17 cellular contexts compared by ENCODE assay signal in genomic region chr1:168340796-168341510, GRCh38.
DNase-seq lines count a peak whose midpoint lies in the region; TF ChIP-seq lines count a peak whose summit lies in the region.
"Had no signal": no experiment of that assay in that cellular context is flagged by ENCODE, and none has a peak within 500 bp of the region (broad histone marks: within the 10 kb centered on the region; RNA-seq: fewer than 3 reads in every experiment).

No MANE protein-coding gene starts in this region.

- no peaks in the 10 kb centered on the region for H3K36me3 ChIP-seq in KOPT-K1 (ENCODE audit: insufficient read depth, low read length)
- H3K36me3 ChIP-seq: left lung, ovary, sigmoid colon, thyroid gland had no signal

- no peak overlapping the region for H3K4me3 ChIP-seq in GM12865 (ENCODE audit: low read depth, low read length)
- H3K4me3 ChIP-seq: left lung, ovary, sigmoid colon, thyroid gland had no signal

- intact Hi-C loops in dendritic cell treated with granulocyte-macrophage colony-stimulating factor and Interleukin-4, amounts not matched to agents 40 ng/mL and 50 ng/mL, for 4 days (cut with micrococcal nuclease) = loop anchor here (5.0 to 10.0 kb wide), 2 partner anchors 774 to 1006 kb away; no protein-coding TSS in a partner anchor

- H3K27me3 Mint-ChIP-seq in T-helper 1 cell treated with Interleukin-12 subunit alpha and Interleukin-12 subunit beta and Interleukin-4 antibody, amounts not matched to agents 30 μg/mL and 1 μg/mL, for 36 hours (ENCODE audit: low read depth) = peaks cover 3% of the 10 kb centered on the region
- no peaks in the 10 kb centered on the region for H3K27me3 Mint-ChIP-seq in dendritic cell treated with granulocyte-macrophage colony-stimulating factor and Interleukin-4, amounts not matched to agents 40 ng/mL and 50 ng/mL, for 4 days

- peaks cover 4% of the 10 kb centered on the region for H3K9me3 Mint-ChIP-seq in T-helper 1 cell treated with Interleukin-12 subunit alpha and Interleukin-12 subunit beta and Interleukin-4 antibody, amounts not matched to agents 30 μg/mL and 1 μg/mL, for 36 hours
- H3K9me3 Mint-ChIP-seq in dendritic cell treated with granulocyte-macrophage colony-stimulating factor and Interleukin-4, amounts not matched to agents 40 ng/mL and 50 ng/mL, for 4 days = peaks cover 19% of the 10 kb centered on the region

- peak overlapping the region; percentile 71 for H3K27ac Mint-ChIP-seq in T-helper 1 cell treated with Interleukin-12 subunit alpha and Interleukin-12 subunit beta and Interleukin-4 antibody, amounts not matched to agents 30 μg/mL and 1 μg/mL, for 36 hours
- peak overlapping the region; percentile 78 for H3K27ac Mint-ChIP-seq in dendritic cell treated with granulocyte-macrophage colony-stimulating factor and Interleukin-4, amounts not matched to agents 40 ng/mL and 50 ng/mL, for 4 days

- H3K36me3 Mint-ChIP-seq in T-helper 1 cell treated with Interleukin-12 subunit alpha and Interleukin-12 subunit beta and Interleukin-4 antibody, amounts not matched to agents 30 μg/mL and 1 μg/mL, for 36 hours (ENCODE audit: low read depth) = peaks cover 11% of the 10 kb centered on the region
- H3K36me3 Mint-ChIP-seq in dendritic cell treated with granulocyte-macrophage colony-stimulating factor and Interleukin-4, amounts not matched to agents 40 ng/mL and 50 ng/mL, for 4 days (ENCODE audit: low read depth) = peaks cover 7% of the 10 kb centered on the region

- H3K4me3 Mint-ChIP-seq in T-helper 1 cell treated with Interleukin-12 subunit alpha and Interleukin-12 subunit beta and Interleukin-4 antibody, amounts not matched to agents 30 μg/mL and 1 μg/mL, for 36 hours = peak overlapping the region; percentile 8
- no peak overlapping the region for H3K4me3 Mint-ChIP-seq in dendritic cell treated with granulocyte-macrophage colony-stimulating factor and Interleukin-4, amounts not matched to agents 40 ng/mL and 50 ng/mL, for 4 days

- peak overlapping the region; percentile 84 for H3K27ac ChIP-seq in KOPT-K1 (ENCODE audit: low read depth, low read length, poor library complexity, severe bottlenecking)
- H3K27ac ChIP-seq: ovary, thyroid gland had no signal

- peaks cover 6% of the 10 kb centered on the region for H3K9me3 ChIP-seq in KOPT-K1 (ENCODE audit: insufficient read depth, low read length, poor library complexity, severe bottlenecking)
- H3K9me3 ChIP-seq: left lung, ovary, sigmoid colon, thyroid gland had no signal

- TF ChIP-seq CTCF in GM12865 (IDR thresholded peaks at IDR 0.05; ENCODE audit: insufficient read depth, low read depth, low read length, missing control alignments) = no peak

- DNase-seq in GM12865 (ENCODE audit: low read depth) = peak; percentile 49
- DNase-seq in stimulated activated CD8-positive, alpha-beta memory T cell treated with anti-CD3 and anti-CD28 coated beads, Interleukin-4, amount 100 ng/mL, for 48 hours = no peak
- no peak for DNase-seq in SHP77 (lab: John Stamatoyannopoulos, UW)
- no peak for DNase-seq in activated effector memory CD4-positive, alpha-beta T cell treated with Interleukin-2 at 50 U/mL for 16 hours
- no peak for DNase-seq in NCI-H526 (lab: John Stamatoyannopoulos, UW)
- DNase-seq: activated CD4-positive, alpha-beta T cell treated with anti-CD3 and anti-CD28 coated beads for 48 hours; cerebellar nuclear complex; GF-D8; left lung; NCI-H1436; ovary; sigmoid colon; stimulated activated CD4-positive, alpha-beta T cell treated with anti-CD3 and anti-CD28 coated beads, Interleukin-2, amount 100 ng/mL, for 24 hours; thyroid gland had no signal

- H3K4me1 Mint-ChIP-seq in T-helper 1 cell treated with Interleukin-12 subunit alpha and Interleukin-12 subunit beta and Interleukin-4 antibody, amounts not matched to agents 30 μg/mL and 1 μg/mL, for 36 hours (ENCODE audit: low read depth) = peaks cover 45% of the 10 kb centered on the region
- H3K4me1 Mint-ChIP-seq in dendritic cell treated with granulocyte-macrophage colony-stimulating factor and Interleukin-4, amounts not matched to agents 40 ng/mL and 50 ng/mL, for 4 days (ENCODE audit: low read depth) = peaks cover 28% of the 10 kb centered on the region
